ENCODE assay signal across 11 cellular contexts in genomic region chr6:125393449-125393858, GRCh38.
DNase-seq lines count a peak whose midpoint lies in the region; ATAC-seq lines count a peak whose summit lies in the region.
"Had no signal": no experiment of that assay in that cellular context is flagged by ENCODE, and none has a peak within 500 bp of the region (broad histone marks: within the 10 kb centered on the region; RNA-seq: fewer than 3 reads in every experiment).

No MANE protein-coding gene starts in this region.

- DNase-seq in H4 (ENCODE audit: low spot score) (peak; percentile 63), NCI-H187 (lab: John Stamatoyannopoulos, UW) (peak; percentile 55 to 57), foreskin melanocyte (peak; percentile 81), DMS 273 treated with DMSO at 0.1 percent for 48 hours (lab: John Stamatoyannopoulos, UW) (no peak)
- no peak for DNase-seq in stimulated activated CD4-positive, alpha-beta T cell treated with anti-CD3 and anti-CD28 coated beads, Interleukin-15, amount 100 ng/mL, for 24 hours
- DNase-seq in activated naive CD4-positive, alpha-beta T cell (lab: John Stamatoyannopoulos, UW): no peak
- DNase-seq: activated CD8-positive, alpha-beta memory T cell treated with anti-CD3 and anti-CD28 coated beads, Interleukin-2, amount 50 U/mL, for 48 hours; left ventricle myocardium inferior; thyroid gland had no signal

- ATAC-seq in GM18499 (IDR thresholded peaks at IDR 0.05; ENCODE audit: insufficient read depth, unreplicated experiment) (peak; percentile 62), HG02610 (IDR thresholded peaks at IDR 0.05; ENCODE audit: unreplicated experiment) (no peak)

Comparison
In these comparisons a context has a peak if more than half of its experiments do, and no peak if none do; other contexts are left out.
1. DNase-seq: peak in H4 (single experiment), NCI-H187 (2 of 2) and foreskin melanocyte (single experiment); none in DMS 273 treated with DMSO at 0.1 percent for 48 hours (single experiment), stimulated activated CD4-positive, alpha-beta T cell treated with anti-CD3 and anti-CD28 coated beads, Interleukin-15, amount 100 ng/mL, for 24 hours (single experiment) and activated naive CD4-positive, alpha-beta T cell (0 of 4).